In genomic region chr4:4496604-4497372, GRCh38 we compare ENCODE assay signal across 18 cellular contexts. TPM values are rescaled to one million over a fixed set of nuclear protein-coding genes. Genes with fewer than 3 reads are reported as not detected.
DNase-seq lines count a peak whose midpoint lies in the region; ATAC-seq and TF ChIP-seq lines count a peak whose summit lies in the region.
"Had no signal": no experiment of that assay in that cellular context is flagged by ENCODE, and none has a peak within 500 bp of the region (broad histone marks: within the 10 kb centered on the region; RNA-seq: fewer than 3 reads in every experiment).

No MANE protein-coding gene starts in this region.

- intact Hi-C loops in heart left ventricle (cut with DNase I) (no loop called here), left ventricle myocardium inferior (cut with micrococcal nuclease) (no loop called here), uterus (cut with DNase I; ENCODE audit: low total_unique reads) (no loop called here)

- no peak overlapping the region for H2BK120ac ChIP-seq in mesenchymal stem cell (ENCODE audit: low read depth, low read length)

- H3K18ac ChIP-seq in mesenchymal stem cell (ENCODE audit: low read depth in 1 of 2, low read length in 2 of 2) = peak overlapping the region in 1 of 2 experiments; percentile 73

- H3K27me3 ChIP-seq in heart left ventricle (no peaks in the 10 kb centered on the region), left ventricle myocardium inferior (ENCODE audit: low read depth) (no peaks in the 10 kb centered on the region), mesenchymal stem cell (ENCODE audit: control insufficient read depth in 1 of 2, insufficient read depth in 1 of 2, low read length in 2 of 2) (no peaks in the 10 kb centered on the region), uterus (no peaks in the 10 kb centered on the region)

- no peak overlapping the region for H4K91ac ChIP-seq in mesenchymal stem cell (ENCODE audit: low read length)

- no peak overlapping the region for H2BK12ac ChIP-seq in mesenchymal stem cell (ENCODE audit: low read length in 2 of 2)

- ATAC-seq in heart left ventricle (peak in 3 of 4 donors; percentile 30 to 58 (median 34)), HG03439 (IDR thresholded peaks at IDR 0.05; ENCODE audit: unreplicated experiment) (no peak)
- ATAC-seq: activated T-helper 17 cell treated with anti-CD3 and anti-CD28 coated beads, Interleukin-2, amount 50 U/mL, for 72 hours had no signal

- H3K79me1 ChIP-seq in mesenchymal stem cell (replicated peaks; ENCODE audit: low read length, poor library complexity, severe bottlenecking) = peaks cover 20% of the 10 kb centered on the region

- no peak overlapping the region for H3K27ac ChIP-seq in heart left ventricle
- no peak overlapping the region for H3K27ac ChIP-seq in left ventricle myocardium inferior (replicated peaks)
- no peak overlapping the region for H3K27ac ChIP-seq in mesenchymal stem cell (ENCODE audit: low read length, poor library complexity, severe bottlenecking)
- H3K27ac ChIP-seq in uterus = peak overlapping the region; percentile 74 to 78
- H3K27ac ChIP-seq: epithelial cell of prostate had no signal

- peak overlapping the region; percentile 4 for H3K9ac ChIP-seq in mesenchymal stem cell (ENCODE audit: low read length)

- no peak overlapping the region for H2AFZ ChIP-seq in mesenchymal stem cell (ENCODE audit: low read depth, low read length)

- no peak overlapping the region for H3K4me3 ChIP-seq in heart left ventricle
- no peak overlapping the region for H3K4me3 ChIP-seq in left ventricle myocardium inferior
- H3K4me3 ChIP-seq in choroid plexus epithelial cell (ENCODE audit: low read depth, low read length) = no peak overlapping the region
- H3K4me3 ChIP-seq in mesenchymal stem cell (ENCODE audit: insufficient read depth in 1 of 2, low read depth in 1 of 2, low read length in 2 of 2) = peak overlapping the region in 1 of 2 experiments; percentile 11
- H3K4me3 ChIP-seq in uterus = no peak overlapping the region

- H3K23ac ChIP-seq in mesenchymal stem cell (ENCODE audit: low read length in 2 of 2) = no peak overlapping the region

- H3K36me3 ChIP-seq in heart left ventricle (no peaks in the 10 kb centered on the region), left ventricle myocardium inferior (no peaks in the 10 kb centered on the region), mesenchymal stem cell (ENCODE audit: control insufficient read depth in 1 of 2, insufficient read depth in 2 of 2, low read depth in 1 of 2, low read length in 2 of 2) (peaks cover 0 to 3% of the 10 kb centered on the region in 2 experiments), uterus (no peaks in the 10 kb centered on the region)

- DNase-seq in heart left ventricle (no peak), left ventricle myocardium inferior (no peak), choroid plexus epithelial cell (ENCODE audit: low read depth) (peak; percentile 66), mesenchymal stem cell (peak; percentile 72), uterus (peak; percentile 68 to 78), SW 1271 (lab: John Stamatoyannopoulos, UW) (no peak)
- no peak for DNase-seq in stimulated activated CD4-positive, alpha-beta T cell treated with anti-CD3 and anti-CD28 coated beads, Interleukin-15, amount 100 ng/mL, for 24 hours
- DNase-seq: activated CD4-positive, alpha-beta T cell treated with anti-CD3 and anti-CD28 coated beads, Interleukin-2, amount 10 ng/mL, durations not matched to agents 7 days and 5 days; activated naive CD8-positive, alpha-beta T cell treated with anti-CD3 and anti-CD28 coated beads, Interleukin-2, amount 10 ng/mL, durations not matched to agents 7 days and 5 days; HCEC 1CT; NCI-H1417; NCI-H2171; NCI-H69; SHP77; substantia nigra had no signal

- H3K4me2 ChIP-seq in mesenchymal stem cell (ENCODE audit: low read length, poor library complexity, severe bottlenecking) = no peak overlapping the region

- WGBS in heart left ventricle, 4 donors = 76 to 85% (median 81%) methylated on average over 9 of the region's 9 CpGs
- 38% methylated on average over 9 of the region's 9 CpGs for WGBS in mesenchymal stem cell

- H2BK15ac ChIP-seq in mesenchymal stem cell (ENCODE audit: low read depth, poor library complexity, severe bottlenecking) = no peak overlapping the region

- H4K8ac ChIP-seq in mesenchymal stem cell (ENCODE audit: low read length) = peak overlapping the region; percentile 29

- H3K4ac ChIP-seq in mesenchymal stem cell (ENCODE audit: low read depth in 1 of 2, low read length in 2 of 2) = peak overlapping the region in 1 of 2 experiments; percentile 11

- TF ChIP-seq POLR2A in heart left ventricle (IDR thresholded peaks at IDR 0.05) (no peak), uterus (IDR thresholded peaks at IDR 0.05) (no peak)

- no peak overlapping the region for H2BK5ac ChIP-seq in mesenchymal stem cell (ENCODE audit: low read depth, low read length, poor library complexity, severe bottlenecking)

- H3K14ac ChIP-seq in mesenchymal stem cell (ENCODE audit: low read length in 2 of 2) = no peak overlapping the region

- H3K9me3 ChIP-seq in heart left ventricle = no peaks in the 10 kb centered on the region
- H3K9me3 ChIP-seq in left ventricle myocardium inferior (replicated peaks) = no peaks in the 10 kb centered on the region
- no peaks in the 10 kb centered on the region for H3K9me3 ChIP-seq in mesenchymal stem cell (ENCODE audit: control insufficient read depth, low read length)
- no peaks in the 10 kb centered on the region for H3K9me3 ChIP-seq in uterus

- H3K4me1 ChIP-seq in heart left ventricle (peaks cover 0 to 15% (median 0%) of the 10 kb centered on the region in 12 donors), left ventricle myocardium inferior (peaks cover 9% of the 10 kb centered on the region), mesenchymal stem cell (ENCODE audit: control insufficient read depth, insufficient read depth, low read depth, low read length) (peaks cover 5% of the 10 kb centered on the region), uterus (no peaks in the 10 kb centered on the region)

- no peak overlapping the region for H2AK5ac ChIP-seq in mesenchymal stem cell (ENCODE audit: low read length, severe bottlenecking)

- TF ChIP-seq CTCF in heart left ventricle (IDR thresholded peaks at IDR 0.05) (no peak), left ventricle myocardium inferior (IDR thresholded peaks at IDR 0.05; ENCODE audit: borderline replicate concordance) (no peak), choroid plexus epithelial cell (conservative IDR thresholded peaks at IDR 0.05; ENCODE audit: low read depth, low read length) (no peak), uterus (IDR thresholded peaks at IDR 0.05) (no peak)

RNA-seq across cellular contexts. Expression of gene STX18, which starts 45.1 kb away (rescaled TPM):
- total RNA-seq in heart left ventricle (10 to 100 TPM; 10.1 to 23.1 (median 16.6) TPM), left ventricle myocardium inferior (17.3 TPM), uterus (10 to 100 TPM in 3 of 4 donors, 1 to 10 TPM in 1; 6.4 to 62.5 (median 28.9) TPM)
- 10 to 100 TPM; 18.0 to 26.1 TPM for polyA plus RNA-seq in heart left ventricle
- 28.2 TPM for polyA plus RNA-seq in mesenchymal stem cell (2013, experiment 1 of 2)
- 27.9 TPM for polyA plus RNA-seq in mesenchymal stem cell (2013, experiment 2 of 2)

Comparison
In these comparisons a context has a peak if more than half of its experiments do, and no peak if none do; other contexts are left out.
1. DNase-seq: peak in choroid plexus epithelial cell (single experiment), mesenchymal stem cell (single experiment) and uterus (2 of 2); none in heart left ventricle (0 of 5), left ventricle myocardium inferior (single experiment), stimulated activated CD4-positive, alpha-beta T cell treated with anti-CD3 and anti-CD28 coated beads, Interleukin-15, amount 100 ng/mL, for 24 hours (single experiment) and SW 1271 (0 of 2).
2. H3K27ac ChIP-seq: peak in uterus (2 of 2); none in heart left ventricle (0 of 12), left ventricle myocardium inferior (single experiment) and mesenchymal stem cell (single experiment).